Comparison of ENCODE assay signal across 1 cellular context in genomic region chr5:33885679-33886078, GRCh38.
TF ChIP-seq lines count a peak whose summit lies in the region.

No MANE protein-coding gene starts in this region.

TF ChIP-seq in H1, 55 proteins besides CTCF, POLR2A, EP300 and RAD21:
- no peak for TF ChIP-seq FOSL1 (IDR thresholded peaks at IDR 0.05; ENCODE audit: insufficient read depth, low read depth, low read length)
